Comparison of ENCODE assay signal across 18 cellular contexts in genomic region chr1:207128336-207128921, GRCh38. TPM values are rescaled to one million over a fixed set of nuclear protein-coding genes. Genes with fewer than 3 reads are reported as not detected.
A peak's percentile ranks its signal among the peaks of the same experiment; 100 is the strongest.
DNase-seq lines count a peak whose midpoint lies in the region; ATAC-seq, FAIRE-seq and TF ChIP-seq lines count a peak whose summit lies in the region.
"Had no signal": no experiment of that assay in that cellular context is flagged by ENCODE, and none has a peak within 500 bp of the region (broad histone marks: within the 10 kb centered on the region; RNA-seq: fewer than 3 reads in every experiment).

No MANE protein-coding gene starts in this region.

- no peak for TF ChIP-seq CTCF in HepG2 (CRISPR knock-in tag; IDR thresholded peaks at IDR 0.05)

- TF ChIP-seq RAD21 in HepG2 (CRISPR knock-in tag; IDR thresholded peaks at IDR 0.05) = no peak

- no peaks in the 10 kb centered on the region for H3K79me2 ChIP-seq in HepG2 (ENCODE audit: insufficient read depth, low read length)

- H3K9me3 ChIP-seq in SK-N-MC (ENCODE audit: low read depth, low read length) (no peaks in the 10 kb centered on the region), HepG2 (ENCODE audit: low read length) (peaks cover 14% of the 10 kb centered on the region)
- H3K9me3 ChIP-seq: HAP-1 had no signal

- no peak overlapping the region for H3K4me2 ChIP-seq in HepG2 (ENCODE audit: low read depth, low read length)
- H3K4me2 ChIP-seq: BLaER1 had no signal

- H3K4me1 ChIP-seq in HepG2 (ENCODE audit: insufficient read depth, low read length) = no peaks in the 10 kb centered on the region
- H3K4me1 ChIP-seq: BLaER1, HAP-1 had no signal

- H3K27ac ChIP-seq in SK-N-MC (no peak overlapping the region), HepG2 (ENCODE audit: extremely low read length, insufficient read depth, low read length) (no peak overlapping the region)
- H3K27ac ChIP-seq: 22Rv1, BLaER1 had no signal

- H3K36me3 ChIP-seq in SK-N-MC (ENCODE audit: insufficient read depth, low read length) = no peaks in the 10 kb centered on the region
- no peaks in the 10 kb centered on the region for H3K36me3 ChIP-seq in HepG2 (replicated peaks in 1 of 2; ENCODE audit: control insufficient read depth in 1 of 2, insufficient read depth in 2 of 2, low read length in 2 of 2)
- H3K36me3 ChIP-seq: BLaER1, HAP-1 had no signal

- no peak for TF ChIP-seq POLR2A in HepG2 (IDR thresholded peaks at IDR 0.05; ENCODE audit: insufficient read depth in 1 of 2, low read depth in 2 of 2, low read length in 2 of 2)

- TF ChIP-seq EP300 in HepG2 (IDR thresholded peaks at IDR 0.05; ENCODE audit: low read depth in 2 of 2, low read length in 2 of 2) (no peak), HepG2 (CRISPR knock-in tag; IDR thresholded peaks at IDR 0.05; ENCODE audit: borderline replicate concordance) (no peak)

- H3K27me3 ChIP-seq in HepG2 (ENCODE audit: control insufficient read depth in 1 of 2, insufficient read depth in 2 of 2, low read length in 2 of 2) = no peaks in the 10 kb centered on the region
- H3K27me3 ChIP-seq: BLaER1 had no signal

- CTCF ChIA-PET in HepG2 (lab: Yijun Ruan, JAX; ENCODE audit: low intra/inter-chr PET ratio, low total read pairs) = no interaction called here

- DNase-seq in DMS53 (lab: John Stamatoyannopoulos, UW) (peak; percentile 12), DMS53 treated with DMSO at 0.1 percent for 48 hours (lab: John Stamatoyannopoulos, UW; ENCODE audit: unreplicated experiment) (no peak), SK-N-MC (ENCODE audit: low read depth, low spot score) (peak; percentile 16), HepG2 (ENCODE audit: low spot score) (peak; percentile 7), NCI-H510A (lab: John Stamatoyannopoulos, UW) (no peak), NCI-H2227 (lab: John Stamatoyannopoulos, UW; ENCODE audit: unreplicated experiment) (no peak), NCI-H446 treated with DMSO at 0.1 percent for 48 hours (lab: John Stamatoyannopoulos, UW) (no peak), NCI-H526 (lab: John Stamatoyannopoulos, UW) (no peak)
- DNase-seq: AML-193, DMS79, EL, GDM1 had no signal

- H3K9ac ChIP-seq in SK-N-MC (ENCODE audit: insufficient read length) (no peak overlapping the region), HepG2 (ENCODE audit: insufficient read depth, low read depth, low read length) (no peak overlapping the region)
- H3K9ac ChIP-seq: BLaER1 had no signal

- intact Hi-C loops in HepG2 (cut with micrococcal nuclease; ENCODE audit: unreplicated experiment) = no loop called here

- in situ Hi-C loops in HepG2 (cut with HindIII; ENCODE audit: extremely low pct_ligation_motif_present, low pct_unique_long_range_greater_than_20kb) = no loop called here

- no peak for FAIRE-seq in HepG2 (lab: Jason Lieb, UNC)
- FAIRE-seq: GM12892, H1 had no signal

- POLR2A ChIA-PET in HepG2 (lab: Yijun Ruan, JAX) = interaction anchor here (1.2 kb wide), 1 partner anchor 24 kb away, joined by 3 read pairs; the partner anchor contains the start of gene C4BPA

- no peak overlapping the region for H2AFZ ChIP-seq in HepG2 (ENCODE audit: low read length)

- no peaks in the 10 kb centered on the region for H4K20me1 ChIP-seq in HepG2 (ENCODE audit: insufficient read depth, low read length)
- H4K20me1 ChIP-seq: BLaER1 had no signal

- no TSS peak for BruUV-seq in HepG2 (replicated peaks; lab: Mats Ljungman, UMichigan)

- no peak overlapping the region for H3K4me3 ChIP-seq in SK-N-MC
- no peak overlapping the region for H3K4me3 ChIP-seq in HepG2 (replicated peaks in 1 of 3; ENCODE audit: insufficient read depth in 1 of 3, low read depth in 2 of 3, low read length in 3 of 3)
- H3K4me3 ChIP-seq: BLaER1, HAP-1 had no signal

- ATAC-seq in HepG2 = peak; percentile 38; the same call in 1 of the 3 replicates

TF ChIP-seq in HepG2, 621 proteins besides CTCF, POLR2A, EP300 and RAD21 (continues in another document):
- TF ChIP-seq ZNF510 (CRISPR knock-in tag; IDR thresholded peaks at IDR 0.05; ENCODE audit: low read depth) = no peak
- no peak for TF ChIP-seq ZNF605 (CRISPR knock-in tag; IDR thresholded peaks at IDR 0.05)
- TF ChIP-seq MXI1 (IDR thresholded peaks at IDR 0.05; ENCODE audit: borderline replicate concordance, low read depth, low read length) = 0 out of 3 replicates have a peak, but pooled peaks have one; percentile 14
- TF ChIP-seq ZNF619 (CRISPR knock-in tag; IDR thresholded peaks at IDR 0.05) = no peak
- peak; percentile 58; the same call in 1 of the 2 replicates for TF ChIP-seq FOXP1 (IDR thresholded peaks at IDR 0.05)
- peak; percentile 77 for TF ChIP-seq FOXP1 (CRISPR knock-in tag; IDR thresholded peaks at IDR 0.05)
- TF ChIP-seq ZNF362 (CRISPR knock-in tag; IDR thresholded peaks at IDR 0.05; ENCODE audit: borderline replicate concordance) = peak; percentile 13; the same call in 1 of the 2 replicates
- TF ChIP-seq SOX5 (CRISPR knock-in tag; IDR thresholded peaks at IDR 0.05; ENCODE audit: borderline replicate concordance) = 0 out of 2 replicates have a peak, but pooled peaks have one; percentile 24

RNA-seq across cellular contexts. Expression of gene C4BPA, which starts 24.4 kb away (rescaled TPM):
- 18.7 and 32.1 TPM in 2 replicates for total RNA-seq in HepG2 (2016; rRNA removed; fragmentation: Illumina TruSeq; extraction: Trizol)
- 3.0 and 3.6 TPM in 2 replicates for total RNA-seq in HepG2 (2016; cell fraction: cytosol; rRNA removed; fragmentation: Illumina TruSeq; extraction: Trizol; ENCODE audit: low read depth)
- total RNA-seq in HepG2 (2016; cell fraction: insoluble cytoplasmic fraction; rRNA removed; fragmentation: Illumina TruSeq; extraction: Trizol) = 20.0 and 32.8 TPM in 2 replicates
- total RNA-seq in HepG2 (2016; cell fraction: membrane; rRNA removed; fragmentation: Illumina TruSeq; extraction: Trizol) = 8.4 and 8.5 TPM in 2 replicates
- 25.3 and 31.2 TPM in 2 replicates for total RNA-seq in HepG2 (2016; cell fraction: nucleus; rRNA removed; fragmentation: Illumina TruSeq; extraction: Trizol)
- polyA plus RNA-seq in HepG2 (2011; rRNA removed) = 60.1 and 86.3 TPM in 2 replicates
- polyA plus RNA-seq in HepG2 (2011; cell fraction: cytosol; rRNA removed) = 31.3 and 80.8 TPM in 2 replicates
- 20.1 and 40.4 TPM in 2 replicates for polyA plus RNA-seq in HepG2 (2011; cell fraction: nucleus; rRNA removed)
- polyA plus RNA-seq in HepG2 (2012) = 27.8 and 31.2 TPM in 2 replicates
- 3.4 and 4.2 TPM in 2 replicates for polyA plus RNA-seq in HepG2 (2016; cell fraction: cytosol; fragmentation: Illumina TruSeq; extraction: Trizol; ENCODE audit: low read depth)
- polyA plus RNA-seq in HepG2 (2016; cell fraction: insoluble cytoplasmic fraction; fragmentation: Illumina TruSeq; extraction: Trizol; ENCODE audit: low read depth) = 24.1 and 24.2 TPM in 2 replicates
- polyA plus RNA-seq in HepG2 (2016; cell fraction: membrane; fragmentation: Illumina TruSeq; extraction: Trizol; ENCODE audit: low read depth) = 6.7 and 8.1 TPM in 2 replicates
- 36.3 and 36.5 TPM in 2 replicates for polyA plus RNA-seq in HepG2 (2016; cell fraction: nucleus; fragmentation: Illumina TruSeq; extraction: Trizol; ENCODE audit: insufficient read depth, low read depth)
- 2.9 and 24.1 TPM in 2 replicates for polyA minus RNA-seq in HepG2 (2011; rRNA and poly(A)+ RNA removed; ENCODE audit: low replicate concordance)
- polyA minus RNA-seq in HepG2 (2011; cell fraction: cytosol; rRNA and poly(A)+ RNA removed) = 15.5 and 33.3 TPM in 2 replicates
- polyA minus RNA-seq in HepG2 (2011; cell fraction: nucleus; rRNA and poly(A)+ RNA removed) = 16.2 and 28.8 TPM in 2 replicates
- total RNA-seq: H1 had no signal
- polyA plus RNA-seq: H1, IgD-negative memory B cell had no signal

RNA-seq across cellular contexts. Expression of gene C4BPB, which starts 39.8 kb away (rescaled TPM):
- total RNA-seq in HepG2 (2016; rRNA removed; fragmentation: Illumina TruSeq; extraction: Trizol) = 115 and 155 TPM in 2 replicates
- 32.6 and 35.5 TPM in 2 replicates for total RNA-seq in HepG2 (2016; cell fraction: cytosol; rRNA removed; fragmentation: Illumina TruSeq; extraction: Trizol; ENCODE audit: low read depth)
- total RNA-seq in HepG2 (2016; cell fraction: insoluble cytoplasmic fraction; rRNA removed; fragmentation: Illumina TruSeq; extraction: Trizol) = 103 and 158 TPM in 2 replicates
- 54.7 and 56.1 TPM in 2 replicates for total RNA-seq in HepG2 (2016; cell fraction: membrane; rRNA removed; fragmentation: Illumina TruSeq; extraction: Trizol)
- 137 and 149 TPM in 2 replicates for total RNA-seq in HepG2 (2016; cell fraction: nucleus; rRNA removed; fragmentation: Illumina TruSeq; extraction: Trizol)
- polyA plus RNA-seq in HepG2 (2011; rRNA removed) = 266 and 267 TPM in 2 replicates
- 125 and 190 TPM in 2 replicates for polyA plus RNA-seq in HepG2 (2011; cell fraction: cytosol; rRNA removed)
- polyA plus RNA-seq in HepG2 (2011; cell fraction: nucleus; rRNA removed) = 342 and 476 TPM in 2 replicates
- polyA plus RNA-seq in HepG2 (2012) = 127 and 145 TPM in 2 replicates
- 28.4 and 30.6 TPM in 2 replicates for polyA plus RNA-seq in HepG2 (2016; cell fraction: cytosol; fragmentation: Illumina TruSeq; extraction: Trizol; ENCODE audit: low read depth)
- 83.2 and 84.7 TPM in 2 replicates for polyA plus RNA-seq in HepG2 (2016; cell fraction: insoluble cytoplasmic fraction; fragmentation: Illumina TruSeq; extraction: Trizol; ENCODE audit: low read depth)
- 38.4 and 38.5 TPM in 2 replicates for polyA plus RNA-seq in HepG2 (2016; cell fraction: membrane; fragmentation: Illumina TruSeq; extraction: Trizol; ENCODE audit: low read depth)
- polyA plus RNA-seq in HepG2 (2016; cell fraction: nucleus; fragmentation: Illumina TruSeq; extraction: Trizol; ENCODE audit: insufficient read depth, low read depth) = 222 and 224 TPM in 2 replicates
- polyA minus RNA-seq in HepG2 (2011; rRNA and poly(A)+ RNA removed; ENCODE audit: low replicate concordance) = 81.3 and 321 TPM in 2 replicates
- 34.7 and 50.0 TPM in 2 replicates for polyA minus RNA-seq in HepG2 (2011; cell fraction: cytosol; rRNA and poly(A)+ RNA removed)
- 175 and 265 TPM in 2 replicates for polyA minus RNA-seq in HepG2 (2011; cell fraction: nucleus; rRNA and poly(A)+ RNA removed)
- total RNA-seq: H1 had no signal
- polyA plus RNA-seq: H1, IgD-negative memory B cell had no signal

Comparison
In these comparisons a context has a peak if more than half of its experiments do, and no peak if none do; other contexts are left out.
1. DNase-seq: peak in DMS53 (single experiment), SK-N-MC (single experiment) and HepG2 (single experiment); none in DMS53 treated with DMSO at 0.1 percent for 48 hours (single experiment), NCI-H510A (single experiment), NCI-H2227 (single experiment), NCI-H446 treated with DMSO at 0.1 percent for 48 hours (single experiment) and NCI-H526 (0 of 2).